Comparison of ENCODE assay signal across 11 cellular contexts in genomic region chr16:70402916-70403659, GRCh38. TPM values are rescaled to one million over a fixed set of nuclear protein-coding genes. Genes with fewer than 3 reads are reported as not detected.
DNase-seq lines count a peak whose midpoint lies in the region; ATAC-seq and TF ChIP-seq lines count a peak whose summit lies in the region.
"Had no signal": no experiment of that assay in that cellular context is flagged by ENCODE, and none has a peak within 500 bp of the region (broad histone marks: within the 10 kb centered on the region; RNA-seq: fewer than 3 reads in every experiment).

No MANE protein-coding gene starts in this region.

- no peaks in the 10 kb centered on the region for H3K27me3 Mint-ChIP-seq in activated naive CD8-positive, alpha-beta T cell
- H3K27me3 Mint-ChIP-seq in activated naive CD8-positive, alpha-beta T cell treated with anti-CD3 and anti-CD28 coated beads, Interleukin-2, amount 50 U/mL, for 24 hours: no peaks in the 10 kb centered on the region

- peak overlapping the region in 7 of 8 donors; percentile 58 to 86 (median 75) for H3K27ac ChIP-seq in spleen

- no peaks in the 10 kb centered on the region for H3K9me3 Mint-ChIP-seq in activated naive CD8-positive, alpha-beta T cell (ENCODE audit: low read depth)
- H3K9me3 Mint-ChIP-seq in activated naive CD8-positive, alpha-beta T cell treated with anti-CD3 and anti-CD28 coated beads, Interleukin-2, amount 50 U/mL, for 24 hours: no peaks in the 10 kb centered on the region

- peaks cover 20 to 83% (median 56%) of the 10 kb centered on the region in 6 donors for H3K4me1 ChIP-seq in spleen

- H3K27ac Mint-ChIP-seq in activated naive CD8-positive, alpha-beta T cell: peak overlapping the region; percentile 64
- no peak overlapping the region for H3K27ac Mint-ChIP-seq in activated naive CD8-positive, alpha-beta T cell treated with anti-CD3 and anti-CD28 coated beads, Interleukin-2, amount 50 U/mL, for 24 hours

- TF ChIP-seq POLR2A in spleen (IDR thresholded peaks at IDR 0.05): no peak

- TF ChIP-seq CTCF in choroid plexus epithelial cell (conservative IDR thresholded peaks at IDR 0.05; ENCODE audit: low read depth, low read length): no peak
- no peak for TF ChIP-seq CTCF in spleen (IDR thresholded peaks at IDR 0.05 in 8 of 11, conservative IDR thresholded peaks at IDR 0.05 in 3 of 11)

- WGBS in spleen, 5 donors: 81 to 93% (median 88%) methylated on average over 11 of the region's 11 CpGs

- H3K4me3 Mint-ChIP-seq in activated naive CD8-positive, alpha-beta T cell: peak overlapping the region; percentile 15
- no peak overlapping the region for H3K4me3 Mint-ChIP-seq in activated naive CD8-positive, alpha-beta T cell treated with anti-CD3 and anti-CD28 coated beads, Interleukin-2, amount 50 U/mL, for 24 hours

- no peaks in the 10 kb centered on the region for H3K9me3 ChIP-seq in spleen

- H3K4me1 Mint-ChIP-seq in activated naive CD8-positive, alpha-beta T cell (ENCODE audit: low read depth): peaks cover 51% of the 10 kb centered on the region
- H3K4me1 Mint-ChIP-seq in activated naive CD8-positive, alpha-beta T cell treated with anti-CD3 and anti-CD28 coated beads, Interleukin-2, amount 50 U/mL, for 24 hours: peaks cover 45% of the 10 kb centered on the region

- no peak overlapping the region for H3K4me3 ChIP-seq in choroid plexus epithelial cell (ENCODE audit: low read depth, low read length)
- H3K4me3 ChIP-seq in spleen: no peak overlapping the region

- ATAC-seq in activated naive CD8-positive, alpha-beta T cell treated with anti-CD3 and anti-CD28 coated beads, Interleukin-2, amount 50 U/mL, for 24 hours: no peak
- no peak for ATAC-seq in GM19395 (IDR thresholded peaks at IDR 0.05; ENCODE audit: unreplicated experiment)
- ATAC-seq in HG03097 (IDR thresholded peaks at IDR 0.05; ENCODE audit: low FRiP score, unreplicated experiment): no peak

- H3K36me3 ChIP-seq in spleen: peaks cover 0 to 30% (median 24%) of the 10 kb centered on the region in 6 donors

- H3K36me3 Mint-ChIP-seq in activated naive CD8-positive, alpha-beta T cell: no peaks in the 10 kb centered on the region
- H3K36me3 Mint-ChIP-seq in activated naive CD8-positive, alpha-beta T cell treated with anti-CD3 and anti-CD28 coated beads, Interleukin-2, amount 50 U/mL, for 24 hours (ENCODE audit: low read depth): peaks cover 12% of the 10 kb centered on the region

- intact Hi-C loops in spleen (cut with DNase I; ENCODE audit: low total_unique reads): loop anchor here (10.0 kb wide), 1 partner anchor 52 kb away; the partner anchor contains the start of gene FCSK

- H3K27me3 ChIP-seq in spleen (replicated peaks in 1 of 7): no peaks in the 10 kb centered on the region

- DNase-seq in activated naive CD8-positive, alpha-beta T cell treated with anti-CD3 and anti-CD28 coated beads, Interleukin-2, amount 50 U/mL, for 24 hours: no peak
- DNase-seq in NOMO-1 treated with DMSO at 0.1 percent for 48 hours (lab: John Stamatoyannopoulos, UW; ENCODE audit: unreplicated experiment) (peak; percentile 62), choroid plexus epithelial cell (ENCODE audit: low read depth) (peak; percentile 73), spleen (no peak), mesenteric fat pad (ENCODE audit: low spot score) (no peak)
- DNase-seq: activated CD8-positive, alpha-beta memory T cell treated with anti-CD3 and anti-CD28 coated beads, Interleukin-2, amount 50 U/mL, for 48 hours; mesendoderm; NCI-H345 had no signal

RNA-seq across cellular contexts. Expression of gene ST3GAL2, which starts 35.8 kb away (rescaled TPM):
- total RNA-seq in spleen (10 to 100 TPM; 33.1 to 66.9 (median 48.1) TPM), mesenteric fat pad (25.9 TPM)
- polyA plus RNA-seq in spleen: 10 to 100 TPM in 1 of 3 donors, 1 to 10 TPM in 2; 5.2 to 16.5 (median 7.2) TPM

RNA-seq across cellular contexts. Expression of gene FCSK, which starts 51.3 kb away (rescaled TPM):
- 10 to 100 TPM; 20.8 to 31.9 (median 27.1) TPM for total RNA-seq in spleen
- polyA plus RNA-seq in spleen: 10 to 100 TPM in 2 of 3 donors, 1 to 10 TPM in 1; 8.1 to 18.6 (median 16.7) TPM
- total RNA-seq in mesenteric fat pad: 11.5 TPM

RNA-seq across cellular contexts. Expression of gene DDX19A, which starts 56.4 kb away (rescaled TPM):
- total RNA-seq in spleen: 10 to 100 TPM; 26.1 to 33.7 (median 29.7) TPM
- polyA plus RNA-seq in spleen: 10 to 100 TPM; 13.3 to 21.1 (median 14.3) TPM
- total RNA-seq in mesenteric fat pad: 37.4 TPM

Comparison
In these comparisons a context has a peak if more than half of its experiments do, and no peak if none do; other contexts are left out.
1. DNase-seq: peak in NOMO-1 treated with DMSO at 0.1 percent for 48 hours (single experiment) and choroid plexus epithelial cell (single experiment); none in activated naive CD8-positive, alpha-beta T cell treated with anti-CD3 and anti-CD28 coated beads, Interleukin-2, amount 50 U/mL, for 24 hours (single experiment), spleen (single experiment) and mesenteric fat pad (single experiment).